In the genomic region with DNA sequence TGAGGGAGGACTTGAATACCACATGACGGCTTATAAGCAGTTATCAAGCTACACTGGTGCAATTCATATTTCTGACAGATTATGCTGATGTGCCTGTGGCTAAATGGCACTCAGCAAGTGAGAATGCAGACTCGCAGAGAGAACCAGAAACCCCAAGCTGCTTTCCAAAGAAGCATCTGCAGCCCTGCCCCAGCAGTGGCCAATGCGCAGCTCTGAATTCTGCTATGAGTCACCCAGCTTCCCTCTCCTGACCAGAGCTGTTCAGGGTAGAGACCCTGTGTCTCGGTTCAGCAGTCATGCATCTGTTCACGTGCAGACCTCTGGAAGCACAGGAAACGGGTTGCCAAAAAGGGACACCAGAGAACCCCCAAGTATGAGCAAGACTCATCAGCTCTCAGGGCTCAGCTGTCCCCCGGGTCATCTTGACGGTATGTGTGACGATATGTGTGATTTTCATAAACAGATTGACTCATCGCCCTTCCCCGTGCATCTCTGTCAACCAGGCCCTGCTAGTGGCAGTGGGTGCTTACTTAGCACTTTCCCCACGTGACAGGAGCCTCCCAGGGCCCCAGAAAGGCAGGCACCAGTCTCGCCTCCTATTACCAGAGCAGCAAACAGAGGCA, we compare ENCODE assay signal across 8 cellular contexts.
DNase-seq lines count a peak whose midpoint lies in the region; ATAC-seq, FAIRE-seq and TF ChIP-seq lines count a peak whose summit lies in the region.

No MANE protein-coding gene starts in this region.

- H3K27me3 ChIP-seq in pancreas, result no peaks in the 10 kb centered on the region
- no peaks in the 10 kb centered on the region for H3K27me3 ChIP-seq in tibial nerve

- DNase-seq in OCI-LY7 (ENCODE audit: low spot score), result peak; percentile 98
- peak; percentile 84 to 85 for DNase-seq in activated T-cell treated with anti-CD3 and anti-CD28 coated beads, Interleukin-2, amount 50 U/mL, for 48 hours
- DNase-seq in fibroblast of mammary gland (ENCODE audit: low read depth), result peak; percentile 100
- DNase-seq in pancreas, result peak in 4 of 6 donors; percentile 21 to 65 (median 27)
- DNase-seq in tibial nerve (ENCODE audit: low spot score in 2 of 2), result peak; percentile 71 to 87
- no peak for DNase-seq in NCI-H2227 treated with DMSO at 0.1 percent for 48 hours (lab: John Stamatoyannopoulos, UW)

- BruUV-seq in OCI-LY7 (replicated peaks; lab: Mats Ljungman, UMichigan), result no TSS peak

- peak overlapping the region; percentile 55 for H3K4me3 ChIP-seq in OCI-LY7 (ENCODE audit: low read depth, low read length, poor library complexity, severe bottlenecking)
- H3K4me3 ChIP-seq in fibroblast of mammary gland (ENCODE audit: control insufficient read depth, low read depth, low read length), result no peak overlapping the region
- H3K4me3 ChIP-seq in pancreas, result no peak overlapping the region
- no peak overlapping the region for H3K4me3 ChIP-seq in tibial nerve

- H3K4me2 ChIP-seq in OCI-LY7 (ENCODE audit: low read length), result no peak overlapping the region; the same call in 1 of the 2 replicates

- peak; percentile 42 to 51 for TF ChIP-seq POLR2A in tibial nerve (IDR thresholded peaks at IDR 0.05)

- no peak overlapping the region for H2AFZ ChIP-seq in OCI-LY7 (ENCODE audit: low read length)

- no peaks in the 10 kb centered on the region for H3K9me2 ChIP-seq in OCI-LY7 (ENCODE audit: insufficient read depth, low read length)

- H3K4me1 ChIP-seq in OCI-LY7 (ENCODE audit: insufficient read depth, low read length, poor library complexity, severe bottlenecking), result peaks cover 49% of the 10 kb centered on the region
- H3K4me1 ChIP-seq in pancreas, result peaks cover 11 to 56% (median 18%) of the 10 kb centered on the region in 3 donors
- H3K4me1 ChIP-seq in tibial nerve, result peaks cover 4 to 99% (median 85%) of the 10 kb centered on the region in 4 donors

- peaks cover 77% of the 10 kb centered on the region; the same call in 1 of the 2 replicates for H3K79me2 ChIP-seq in OCI-LY7 (ENCODE audit: insufficient read depth, low read depth, low read length)

- CTCF ChIA-PET in OCI-LY7 (lab: Charles Lee; ENCODE audit: unreplicated experiment), result interaction anchor here (0.8 to 4.7 kb wide), 7 partner anchors 9 to 78 kb away, joined by 3 to 23 read pairs (median 4); no protein-coding TSS in a partner anchor

- H3K9me3 ChIP-seq in OCI-LY7 (ENCODE audit: low read length), result no peaks in the 10 kb centered on the region
- H3K9me3 ChIP-seq in pancreas, result no peaks in the 10 kb centered on the region
- no peaks in the 10 kb centered on the region for H3K9me3 ChIP-seq in tibial nerve

- POLR2A ChIA-PET in OCI-LY7 (lab: Charles Lee), result interaction anchor here (0.8 to 8.9 kb wide), 12 partner anchors 9 to 164 kb away, joined by 3 to 125 read pairs (median 5); no protein-coding TSS in a partner anchor

- 86 to 87% methylated on average over 13 of the region's 13 CpGs for WGBS in pancreas, 2 donors
- WGBS in tibial nerve, 2 donors, result 14 to 25% methylated on average over 10 to 13 of the region's 13 CpGs

- TF ChIP-seq CTCF in OCI-LY7 (conservative IDR thresholded peaks at IDR 0.05; ENCODE audit: low read length) (no peak), fibroblast of mammary gland (conservative IDR thresholded peaks at IDR 0.05; ENCODE audit: control insufficient read depth, insufficient read depth, low read depth, low read length) (no peak), pancreas (IDR thresholded peaks at IDR 0.05) (no peak), tibial nerve (IDR thresholded peaks at IDR 0.05) (peak in 2 of 5 experiments; percentile 8 to 20)

- no peaks in the 10 kb centered on the region for H4K20me1 ChIP-seq in OCI-LY7 (ENCODE audit: insufficient read depth, low read length)

- TF ChIP-seq EP300 in tibial nerve (IDR thresholded peaks at IDR 0.05), result peak; percentile 83 to 94

- peaks cover 45% of the 10 kb centered on the region; the same call in 1 of the 2 replicates for H3K36me3 ChIP-seq in OCI-LY7 (ENCODE audit: insufficient read depth, low read length)
- H3K36me3 ChIP-seq in pancreas, result no peaks in the 10 kb centered on the region
- no peaks in the 10 kb centered on the region for H3K36me3 ChIP-seq in tibial nerve

- H3K27ac ChIP-seq in OCI-LY7 (ENCODE audit: low read depth, low read length, poor library complexity, severe bottlenecking), result no peak overlapping the region
- peak overlapping the region in 3 of 4 donors; percentile 8 to 86 (median 79) for H3K27ac ChIP-seq in pancreas
- H3K27ac ChIP-seq in tibial nerve, result peak overlapping the region in 2 of 4 donors; percentile 75 to 83

- FAIRE-seq in pancreas (lab: Jason Lieb, UNC), result no peak

- intact Hi-C loops in OCI-LY7 (cut with micrococcal nuclease; ENCODE audit: unreplicated experiment) (loop anchor here (1.0 kb wide), 1 partner anchor 10 kb away; no protein-coding TSS in a partner anchor), pancreas (cut with DNase I) (no loop called here)

- ATAC-seq in GM18517 (IDR thresholded peaks at IDR 0.05; ENCODE audit: unreplicated experiment), result peak; percentile 97
- peak; percentile 95 for ATAC-seq in HG02943 (IDR thresholded peaks at IDR 0.05; ENCODE audit: low read depth, unreplicated experiment)
- ATAC-seq in pancreas, result peak in 3 of 4 donors; percentile 35 to 59 (median 50)
